ENCODE assay signal across 8 cellular contexts in genomic region chr3:38455639-38456430, GRCh38. TPM values are rescaled to one million over a fixed set of nuclear protein-coding genes. Genes with fewer than 3 reads are reported as not detected.
DNase-seq lines count a peak whose midpoint lies in the region; FAIRE-seq and TF ChIP-seq lines count a peak whose summit lies in the region.

No MANE protein-coding gene starts in this region.

- no peaks in the 10 kb centered on the region for H3K36me3 Mint-ChIP-seq in T-helper 2 cell treated with Interferon-gamma antibody and Interleukin-4, amounts not matched to agents 5 μg/mL and 100 μg/mL, for 36 hours (ENCODE audit: low read depth)
- peaks cover 1% of the 10 kb centered on the region for H3K36me3 Mint-ChIP-seq in progenitor cell of endocrine pancreas (ENCODE audit: insufficient read depth)

- no peak for TF ChIP-seq CTCF in foreskin fibroblast (IDR thresholded peaks at IDR 0.05; ENCODE audit: low read depth, low read length)
- TF ChIP-seq CTCF in progenitor cell of endocrine pancreas (IDR thresholded peaks at IDR 0.05; ENCODE audit: unreplicated experiment): no peak

- peaks cover 6 to 14% (median 10%) of the 10 kb centered on the region in 11 experiments for H3K9me3 ChIP-seq in BLaER1 treated with 17β-estradiol and CSF1 and Interleukin-3, amounts not matched to agents 10 nM and 100 nM (replicated peaks in 1 of 11)

- peak overlapping the region; percentile 98 for H3K4me3 Mint-ChIP-seq in T-helper 2 cell treated with Interferon-gamma antibody and Interleukin-4, amounts not matched to agents 5 μg/mL and 100 μg/mL, for 36 hours
- H3K4me3 Mint-ChIP-seq in progenitor cell of endocrine pancreas (ENCODE audit: low read depth): peak overlapping the region; percentile 99

- peak overlapping the region in 9 of 11 experiments; percentile 92 to 99 (median 98); a peak in 15 of 22 replicates for H3K27ac ChIP-seq in BLaER1 treated with 17β-estradiol and CSF1 and Interleukin-3, amounts not matched to agents 10 nM and 100 nM

- H3K27me3 ChIP-seq in BLaER1 treated with 17β-estradiol and CSF1 and Interleukin-3, amounts not matched to agents 10 nM and 100 nM: no peaks in the 10 kb centered on the region
- no peaks in the 10 kb centered on the region for H3K27me3 ChIP-seq in H7 (ENCODE audit: control insufficient read depth, insufficient read depth, low read length)

- H3K4me1 ChIP-seq in BLaER1 treated with 17β-estradiol and CSF1 and Interleukin-3, amounts not matched to agents 10 nM and 100 nM: peaks cover 30 to 52% (median 39%) of the 10 kb centered on the region in 10 experiments

- no peak for TF ChIP-seq POLR2A in GM12892 (IDR thresholded peaks at IDR 0.05; ENCODE audit: low read depth, low read length)

- peaks cover 3% of the 10 kb centered on the region for H3K9me3 Mint-ChIP-seq in T-helper 2 cell treated with Interferon-gamma antibody and Interleukin-4, amounts not matched to agents 5 μg/mL and 100 μg/mL, for 36 hours
- H3K9me3 Mint-ChIP-seq in progenitor cell of endocrine pancreas (ENCODE audit: low read depth): peaks cover 2% of the 10 kb centered on the region

- no peak for FAIRE-seq in GM12892 (lab: Jason Lieb, UNC)

- peak overlapping the region; percentile 93 to 100 (median 97) for H3K9ac ChIP-seq in BLaER1 treated with 17β-estradiol and CSF1 and Interleukin-3, amounts not matched to agents 10 nM and 100 nM

- H3K27me3 Mint-ChIP-seq in T-helper 2 cell treated with Interferon-gamma antibody and Interleukin-4, amounts not matched to agents 5 μg/mL and 100 μg/mL, for 36 hours (ENCODE audit: low read depth): peaks cover 9% of the 10 kb centered on the region
- no peaks in the 10 kb centered on the region for H3K27me3 Mint-ChIP-seq in progenitor cell of endocrine pancreas

- peak overlapping the region; percentile 75 to 96 (median 90) for H3K4me3 ChIP-seq in BLaER1 treated with 17β-estradiol and CSF1 and Interleukin-3, amounts not matched to agents 10 nM and 100 nM
- H3K4me3 ChIP-seq in H7 (ENCODE audit: insufficient read depth, low read depth, low read length) (peak overlapping the region; percentile 94), foreskin fibroblast (ENCODE audit: low read depth in 1 of 2, low read length in 2 of 2) (peak overlapping the region; percentile 65 to 69)

- peaks cover 18% of the 10 kb centered on the region for H3K4me1 Mint-ChIP-seq in T-helper 2 cell treated with Interferon-gamma antibody and Interleukin-4, amounts not matched to agents 5 μg/mL and 100 μg/mL, for 36 hours (ENCODE audit: low read depth)
- H3K4me1 Mint-ChIP-seq in progenitor cell of endocrine pancreas (ENCODE audit: low read depth): peaks cover 40% of the 10 kb centered on the region

- peaks cover 19 to 55% (median 50%) of the 10 kb centered on the region in 11 experiments; a peak in 21 of 22 replicates for H4K20me1 ChIP-seq in BLaER1 treated with 17β-estradiol and CSF1 and Interleukin-3, amounts not matched to agents 10 nM and 100 nM

- peak overlapping the region; percentile 93 to 100 (median 97) for H3K4me2 ChIP-seq in BLaER1 treated with 17β-estradiol and CSF1 and Interleukin-3, amounts not matched to agents 10 nM and 100 nM

- DNase-seq in H7: peak; percentile 76
- DNase-seq in T-helper 2 cell treated with Interferon-gamma antibody and Interleukin-4, amounts not matched to agents 5 μg/mL and 100 μg/mL, for 36 hours (ENCODE audit: low spot score): no peak
- DNase-seq in foreskin fibroblast: no peak
- DNase-seq in progenitor cell of endocrine pancreas (ENCODE audit: low spot score, unreplicated experiment): no peak
- DNase-seq in GM12892 (ENCODE audit: insufficient read length): no peak
- no peak for DNase-seq in activated CD8-positive, alpha-beta memory T cell treated with anti-CD3 and anti-CD28 coated beads for 24 hours
- no peak for DNase-seq in KG1 (lab: John Stamatoyannopoulos, UW)

- peak overlapping the region; percentile 72 for H3K27ac Mint-ChIP-seq in T-helper 2 cell treated with Interferon-gamma antibody and Interleukin-4, amounts not matched to agents 5 μg/mL and 100 μg/mL, for 36 hours
- H3K27ac Mint-ChIP-seq in progenitor cell of endocrine pancreas: peak overlapping the region; percentile 96

- H3K36me3 ChIP-seq in BLaER1 treated with 17β-estradiol and CSF1 and Interleukin-3, amounts not matched to agents 10 nM and 100 nM: peaks cover 0 to 5% (median under 1%) of the 10 kb centered on the region in 11 experiments; a peak in 8 of 22 replicates
- H3K36me3 ChIP-seq in H7 (replicated peaks; ENCODE audit: control insufficient read depth, insufficient read depth, low read length): no peaks in the 10 kb centered on the region

RNA-seq across cellular contexts. Expression of gene ACVR2B, which starts 2.1 kb away (rescaled TPM):
- 39.0 and 53.1 TPM in 2 replicates for total RNA-seq in H7 (2014; rRNA removed; shearing (Covaris generic))
- 77.6 and 83.9 TPM in 2 replicates for total RNA-seq in progenitor cell of endocrine pancreas
- 2.4 TPM for polyA plus RNA-seq in GM12892 (2012; ENCODE audit: missing spikeins)

RNA-seq across cellular contexts. Expression of gene EXOG, which starts 40.3 kb away (rescaled TPM):
- 3.5 and 5.6 TPM in 2 replicates for total RNA-seq in H7 (2014; rRNA removed; shearing (Covaris generic))
- 15.2 and 16.5 TPM in 2 replicates for total RNA-seq in progenitor cell of endocrine pancreas
- polyA plus RNA-seq in GM12892 (2012; ENCODE audit: missing spikeins): 12.7 TPM
